In the genomic region with DNA sequence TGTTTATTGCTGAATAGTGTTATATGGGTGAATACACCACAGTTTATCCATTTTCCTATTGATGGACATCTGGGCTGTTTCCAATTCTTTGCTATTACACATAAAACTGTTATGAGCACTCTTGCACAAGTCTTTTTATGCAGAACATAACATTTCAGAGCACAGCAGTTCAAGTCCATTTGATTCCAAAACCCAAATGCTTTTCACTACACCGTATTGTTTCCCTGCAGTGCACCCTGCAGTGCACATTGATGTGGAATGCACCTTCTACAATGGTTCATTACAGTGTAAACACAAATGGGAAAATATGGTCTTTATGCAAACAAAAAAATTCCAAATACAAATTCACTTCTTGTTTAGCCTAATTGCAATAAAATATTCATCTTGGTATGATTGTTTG, we compare ENCODE assay signal across 2 cellular contexts.
TF ChIP-seq lines count a peak whose summit lies in the region.

No MANE protein-coding gene starts in this region.

TF ChIP-seq in Ishikawa, 13 proteins besides CTCF, POLR2A, EP300 and RAD21:
- TF ChIP-seq CEBPB (IDR thresholded peaks at IDR 0.05): peak; percentile 73
- no peak for TF ChIP-seq REST (IDR thresholded peaks at IDR 0.05; ENCODE audit: low read depth)
- peak; percentile 89 for TF ChIP-seq TEAD4 (IDR thresholded peaks at IDR 0.05)
- peak; percentile 54; the same call in 1 of the 2 replicates for TF ChIP-seq FOXM1 (IDR thresholded peaks at IDR 0.05; ENCODE audit: borderline replicate concordance, low read depth)
- TF ChIP-seq ZBTB7A (IDR thresholded peaks at IDR 0.05; ENCODE audit: low read depth): no peak
- peak; percentile 81 for TF ChIP-seq TCF12 (IDR thresholded peaks at IDR 0.05; ENCODE audit: low read depth)
- TF ChIP-seq NFIC (IDR thresholded peaks at IDR 0.05): peak; percentile 66
- TF ChIP-seq, protein P1, sequence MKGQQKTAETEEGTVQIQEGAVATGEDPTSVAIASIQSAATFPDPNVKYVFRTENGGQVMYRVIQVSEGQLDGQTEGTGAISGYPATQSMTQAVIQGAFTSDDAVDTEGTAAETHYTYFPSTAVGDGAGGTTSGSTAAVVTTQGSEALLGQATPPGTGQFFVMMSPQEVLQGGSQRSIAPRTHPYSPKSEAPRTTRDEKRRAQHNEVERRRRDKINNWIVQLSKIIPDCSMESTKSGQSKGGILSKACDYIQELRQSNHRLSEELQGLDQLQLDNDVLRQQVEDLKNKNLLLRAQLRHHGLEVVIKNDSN (IDR thresholded peaks at IDR 0.05): no peak
- no peak for TF ChIP-seq MAX (IDR thresholded peaks at IDR 0.05)

TF ChIP-seq in H1, 55 proteins besides CTCF, POLR2A, EP300 and RAD21:
- TF ChIP-seq NANOG (IDR thresholded peaks at IDR 0.05; ENCODE audit: insufficient read depth, low read depth, low read length, poor library complexity, severe bottlenecking): peak; percentile 77
- TF ChIP-seq USF2 (IDR thresholded peaks at IDR 0.05; ENCODE audit: low read length): no peak
- TF ChIP-seq CHD2 (IDR thresholded peaks at IDR 0.05; ENCODE audit: low read length): no peak
- peak; percentile 53; the same call in 1 of the 2 replicates for TF ChIP-seq TEAD4 (IDR thresholded peaks at IDR 0.05; ENCODE audit: low read depth, low read length)
- TF ChIP-seq JUND (IDR thresholded peaks at IDR 0.05; ENCODE audit: low read length): no peak
